19 cellular contexts compared by ENCODE assay signal in genomic region chr2:102927854-102928267, GRCh38.
DNase-seq lines count a peak whose midpoint lies in the region; ATAC-seq and TF ChIP-seq lines count a peak whose summit lies in the region.
"Had no signal": no experiment of that assay in that cellular context is flagged by ENCODE, and none has a peak within 500 bp of the region (broad histone marks: within the 10 kb centered on the region; RNA-seq: fewer than 3 reads in every experiment).

No MANE protein-coding gene starts in this region.

- peak; percentile 66 for TF ChIP-seq EP300 in transverse colon (IDR thresholded peaks at IDR 0.05; ENCODE audit: low read depth)

- TF ChIP-seq CTCF in right atrium auricular region (IDR thresholded peaks at IDR 0.05) (no peak), transverse colon (IDR thresholded peaks at IDR 0.05) (no peak)

- H3K27ac ChIP-seq in right cardiac atrium (ENCODE audit: low read length) (no peak overlapping the region), right atrium auricular region (no peak overlapping the region), muscle layer of colon (ENCODE audit: low read depth, low read length) (peak overlapping the region; percentile 46), rectal smooth muscle tissue (ENCODE audit: low read depth, low read length) (peak overlapping the region; percentile 60), transverse colon (peak overlapping the region in 3 of 4 donors; percentile 14 to 44 (median 28))
- H3K27ac ChIP-seq: 22Rv1; A549; BLaER1 treated with 17β-estradiol and CSF1 and Interleukin-3, amounts not matched to agents 10 nM and 100 nM; C4-2B had no signal

- H3K4me1 ChIP-seq in right cardiac atrium (ENCODE audit: control insufficient read depth, insufficient read depth, low read length) (no peaks in the 10 kb centered on the region), right atrium auricular region (no peaks in the 10 kb centered on the region), muscle layer of colon (ENCODE audit: insufficient read depth, low read length) (peaks cover 22% of the 10 kb centered on the region), rectal smooth muscle tissue (ENCODE audit: control insufficient read depth, insufficient read depth, low read length) (no peaks in the 10 kb centered on the region), transverse colon (no peaks in the 10 kb centered on the region)
- H3K4me1 ChIP-seq: A549; BLaER1 treated with 17β-estradiol and CSF1 and Interleukin-3, amounts not matched to agents 10 nM and 100 nM; Caco-2 had no signal

- intact Hi-C loops in right cardiac atrium (cut with DNase I) (no loop called here), transverse colon (cut with DNase I; ENCODE audit: low total_unique reads) (no loop called here)

- H3K9me3 ChIP-seq in right cardiac atrium (ENCODE audit: control insufficient read depth, low read length) (no peaks in the 10 kb centered on the region), right atrium auricular region (no peaks in the 10 kb centered on the region), muscle layer of colon (ENCODE audit: low read length) (no peaks in the 10 kb centered on the region), transverse colon (no peaks in the 10 kb centered on the region)
- H3K9me3 ChIP-seq: A549; BLaER1 treated with 17β-estradiol and CSF1 and Interleukin-3, amounts not matched to agents 10 nM and 100 nM; Caco-2 had no signal

- WGBS in right cardiac atrium: 59% methylated on average over 5 of the region's 5 CpGs
- WGBS in transverse colon (ENCODE audit: low coverage in 1 of 2), 2 donors: 62% methylated on average over 5 of the region's 5 CpGs; no CpG with 5 or more reads in 1 of the 2 donors

- no peaks in the 10 kb centered on the region for H3K27me3 ChIP-seq in right cardiac atrium (ENCODE audit: control insufficient read depth, insufficient read depth)
- H3K27me3 ChIP-seq in right atrium auricular region: no peaks in the 10 kb centered on the region
- no peaks in the 10 kb centered on the region for H3K27me3 ChIP-seq in muscle layer of colon (ENCODE audit: control insufficient read depth in 1 of 2, insufficient read depth in 2 of 2, low read length in 2 of 2)
- H3K27me3 ChIP-seq in rectal smooth muscle tissue (ENCODE audit: control insufficient read depth, insufficient read depth, low read length): no peaks in the 10 kb centered on the region
- no peaks in the 10 kb centered on the region for H3K27me3 ChIP-seq in transverse colon
- H3K27me3 ChIP-seq: BLaER1 treated with 17β-estradiol and CSF1 and Interleukin-3, amounts not matched to agents 10 nM and 100 nM had no signal

- no peak overlapping the region for H3K4me3 ChIP-seq in right cardiac atrium (ENCODE audit: low read length)
- H3K4me3 ChIP-seq in right atrium auricular region: no peak overlapping the region
- H3K4me3 ChIP-seq in muscle layer of colon (ENCODE audit: low read depth in 1 of 2, low read length in 2 of 2): no peak overlapping the region
- H3K4me3 ChIP-seq in rectal smooth muscle tissue (ENCODE audit: low read length): no peak overlapping the region
- no peak overlapping the region for H3K4me3 ChIP-seq in transverse colon
- H3K4me3 ChIP-seq: A549; BLaER1 treated with 17β-estradiol and CSF1 and Interleukin-3, amounts not matched to agents 10 nM and 100 nM had no signal

- ATAC-seq in right cardiac atrium: peak; percentile 19 to 40
- ATAC-seq in GM18867 (IDR thresholded peaks at IDR 0.05; ENCODE audit: unreplicated experiment): no peak
- ATAC-seq: A549; CD8-positive, alpha-beta T cell had no signal

- H3K9ac ChIP-seq in muscle layer of colon (ENCODE audit: low read length) (no peak overlapping the region), rectal smooth muscle tissue (ENCODE audit: low read length) (no peak overlapping the region)
- H3K9ac ChIP-seq: BLaER1 treated with 17β-estradiol and CSF1 and Interleukin-3, amounts not matched to agents 10 nM and 100 nM had no signal

- H3K36me3 ChIP-seq in right atrium auricular region (no peaks in the 10 kb centered on the region), muscle layer of colon (ENCODE audit: insufficient read depth, low read length) (no peaks in the 10 kb centered on the region), rectal smooth muscle tissue (ENCODE audit: control insufficient read depth, insufficient read depth, low read length) (no peaks in the 10 kb centered on the region), transverse colon (no peaks in the 10 kb centered on the region)
- H3K36me3 ChIP-seq: BLaER1 treated with 17β-estradiol and CSF1 and Interleukin-3, amounts not matched to agents 10 nM and 100 nM had no signal

- in situ Hi-C loops in transverse colon (cut with MboI; ENCODE audit: low pct_ligation_motif_present in 1 of 4, low pct_unique_long_range_greater_than_20kb in 1 of 4, low sequenced_read_pairs in 3 of 4): no loop called here

- no peak for TF ChIP-seq POLR2A in transverse colon (IDR thresholded peaks at IDR 0.05)

- DNase-seq in right cardiac atrium (no peak), right atrium auricular region (ENCODE audit: low spot score) (no peak), transverse colon (no peak), cerebellum (ENCODE audit: low spot score) (no peak), GM19240 (ENCODE audit: insufficient read length, low spot score) (no peak)
- DNase-seq: AML-193; Caco-2; Calu3; CD4-positive, alpha-beta T cell; CD8-positive, alpha-beta T cell; DMS79 treated with DMSO at 0.1 percent for 48 hours; GF-D8 had no signal

Comparison
In these comparisons a context has a peak if more than half of its experiments do, and no peak if none do; other contexts are left out.
1. H3K27ac ChIP-seq: peak in muscle layer of colon (single experiment), rectal smooth muscle tissue (single experiment) and transverse colon (3 of 4); none in right cardiac atrium (single experiment) and right atrium auricular region (0 of 2).